21 cellular contexts compared by ENCODE assay signal in the genomic region with DNA sequence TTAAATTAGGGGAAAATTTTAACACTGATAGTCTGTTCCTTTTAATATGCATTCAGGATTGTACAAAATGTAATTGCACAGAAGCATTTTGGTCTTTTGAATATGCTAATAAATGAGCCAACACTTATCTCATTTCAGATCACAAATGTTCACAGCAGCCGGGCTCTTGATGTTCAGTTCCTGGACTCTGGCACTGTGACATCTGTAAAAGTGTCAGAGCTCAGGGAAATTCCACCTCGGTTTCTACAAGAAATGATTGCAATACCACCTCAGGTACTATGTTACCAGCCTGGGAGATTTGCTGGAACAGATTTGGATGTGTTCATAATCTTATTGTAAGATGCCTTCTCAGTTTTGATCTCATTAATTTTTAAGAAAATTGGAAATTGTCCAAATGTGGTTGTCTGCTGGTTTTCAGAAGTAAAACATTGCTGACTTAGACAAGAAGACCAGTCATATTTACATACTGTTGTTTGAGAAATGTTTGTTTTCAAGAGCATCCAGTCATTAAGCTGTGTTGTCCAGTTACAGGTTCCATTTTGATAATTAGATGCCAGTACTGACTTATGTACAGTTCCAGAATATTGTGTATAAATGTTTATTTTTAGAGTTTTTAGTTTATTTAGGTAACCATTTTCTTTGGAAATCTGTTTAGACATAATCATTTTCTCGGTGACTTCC.
"Had no signal": no experiment of that assay in that cellular context is flagged by ENCODE, and none has a peak within 500 bp of the region (broad histone marks: within the 10 kb centered on the region; RNA-seq: fewer than 3 reads in every experiment).

No MANE protein-coding gene starts in this region.

- ATAC-seq: activated CD8-positive, alpha-beta T cell treated with anti-CD3 and anti-CD28 coated beads, Interleukin-2, amount 10 ng/mL, durations not matched to agents 7 days and 5 days; effector memory CD8-positive, alpha-beta T cell; left ventricle myocardium superior; natural killer cell; stimulated activated memory B cell treated with anti-CD40 and anti-IgM and Interleukin-4, amounts not matched to agents 10 μg/mL and 1 μg/mL and 100 μg/mL, for 72 hours; T-cell; upper lobe of right lung had no signal

- DNase-seq: activated B cell treated with CpG ODN at 0.5 μM for 24 hours; activated CD4-positive, alpha-beta T cell treated with anti-CD3 and anti-CD28 coated beads for 48 hours; activated CD8-positive, alpha-beta T cell treated with anti-CD3 and anti-CD28 coated beads, Interleukin-2, amount 10 ng/mL, durations not matched to agents 7 days and 5 days; activated naive CD4-positive, alpha-beta T cell treated with Interleukin-2 at 50 U/mL for 16 hours; activated naive CD8-positive, alpha-beta T cell treated with anti-CD3 and anti-CD28 coated beads, Interleukin-2, amount 10 ng/mL, durations not matched to agents 7 days and 5 days; activated T-cell treated with anti-CD3 and anti-CD28 coated beads, Interleukin-2, amount 50 U/mL, for 24 hours; amygdala; dermis blood vessel endothelial cell; effector memory CD8-positive, alpha-beta T cell; head of caudate nucleus; left ventricle myocardium superior; natural killer cell; ovary; sigmoid colon; spleen; stimulated activated CD4-positive, alpha-beta T cell treated with anti-CD3 and anti-CD28 coated beads, Interleukin-4, amount 100 ng/mL, for 4 hours; T-cell; testis; upper lobe of right lung had no signal

- H3K4me1 ChIP-seq: sigmoid colon, spleen, testis, upper lobe of right lung had no signal

- H3K27ac ChIP-seq: epithelial cell of prostate, ovary, sigmoid colon, spleen, testis, upper lobe of right lung had no signal

- H3K36me3 ChIP-seq: ovary had no signal

- H3K27me3 ChIP-seq: ovary, sigmoid colon, spleen, testis, upper lobe of right lung had no signal

- H3K9me3 ChIP-seq: ovary, sigmoid colon, testis, upper lobe of right lung had no signal

- H3K4me3 ChIP-seq: ovary, sigmoid colon, spleen, testis, upper lobe of right lung had no signal
